8 cellular contexts compared by ENCODE assay signal in the genomic region with DNA sequence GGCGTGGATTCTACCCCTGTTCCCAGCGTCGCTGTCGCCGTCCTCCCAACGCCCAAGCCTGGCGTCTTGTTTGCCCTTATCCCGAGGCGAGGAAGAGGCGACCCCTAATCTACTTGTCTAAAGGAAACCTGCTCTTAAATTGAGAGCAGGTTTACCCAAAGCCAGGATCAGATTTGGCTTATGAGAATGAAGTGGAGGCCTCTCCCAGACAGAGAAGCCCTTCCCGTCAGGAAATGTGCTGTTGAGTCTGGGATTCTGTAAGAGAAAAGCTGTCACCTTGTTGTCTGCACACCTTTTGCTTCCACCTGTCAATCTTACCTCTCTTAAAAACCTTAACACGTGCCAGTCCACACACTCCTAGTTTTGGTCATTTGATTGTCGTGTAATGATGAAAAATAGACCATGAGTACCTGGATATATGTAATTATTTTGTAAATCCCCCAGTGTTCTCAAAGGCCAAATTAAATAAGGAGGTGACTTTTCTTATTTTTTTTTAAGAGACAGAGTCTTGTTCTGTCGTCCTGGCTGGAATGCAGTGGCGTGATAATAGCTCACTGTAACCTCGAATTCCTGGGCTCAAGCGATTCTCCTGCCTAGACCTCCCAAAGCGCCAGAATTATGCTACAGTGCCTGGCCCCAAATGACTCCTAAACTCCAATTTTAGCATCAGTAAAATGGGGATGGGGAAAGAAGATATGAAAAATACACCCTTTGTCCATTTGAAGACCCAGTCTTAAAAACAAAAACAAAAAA. TPM values are rescaled to one million over a fixed set of nuclear protein-coding genes. Genes with fewer than 3 reads are reported as not detected.
DNase-seq lines count a peak whose midpoint lies in the region; ATAC-seq and TF ChIP-seq lines count a peak whose summit lies in the region.

No MANE protein-coding gene starts in this region.

- H3K4me1 ChIP-seq in RWPE2 (ENCODE audit: insufficient read depth, poor library complexity, severe bottlenecking) (peaks cover 27% of the 10 kb centered on the region), sigmoid colon (peaks cover 0 to 44% (median 37%) of the 10 kb centered on the region in 4 donors)

- H3K27ac ChIP-seq in RWPE2 (ENCODE audit: poor library complexity, severe bottlenecking): peak overlapping the region; percentile 75
- peak overlapping the region; percentile 91 to 96 (median 94) for H3K27ac ChIP-seq in sigmoid colon

- no peak for TF ChIP-seq CTCF in RWPE2 (IDR thresholded peaks at IDR 0.05; ENCODE audit: poor library complexity, severe bottlenecking)
- TF ChIP-seq CTCF in fibroblast of mammary gland (conservative IDR thresholded peaks at IDR 0.05; ENCODE audit: control insufficient read depth, insufficient read depth, low read depth, low read length): no peak
- TF ChIP-seq CTCF in sigmoid colon (IDR thresholded peaks at IDR 0.05): no peak

- H3K36me3 ChIP-seq in RWPE2 (ENCODE audit: low read depth): peaks cover 37% of the 10 kb centered on the region
- H3K36me3 ChIP-seq in sigmoid colon: peaks cover 0 to 20% (median 4%) of the 10 kb centered on the region in 4 donors

- no peak for TF ChIP-seq POLR2A in sigmoid colon (IDR thresholded peaks at IDR 0.05)

- TF ChIP-seq EP300 in sigmoid colon (IDR thresholded peaks at IDR 0.05): no peak

- H3K4me3 ChIP-seq in RWPE2 (ENCODE audit: severe bottlenecking) (peak overlapping the region; percentile 85), fibroblast of mammary gland (ENCODE audit: control insufficient read depth, low read depth, low read length) (peak overlapping the region; percentile 78), sigmoid colon (peak overlapping the region; percentile 78 to 91 (median 80))

- ATAC-seq in GM21717 (IDR thresholded peaks at IDR 0.05; ENCODE audit: unreplicated experiment) (peak; percentile 3), RWPE2 (ENCODE audit: low read depth) (no peak), HG02852 (IDR thresholded peaks at IDR 0.05; ENCODE audit: unreplicated experiment) (no peak)

- H3K9me3 ChIP-seq in RWPE2 (ENCODE audit: severe bottlenecking) (no peaks in the 10 kb centered on the region), sigmoid colon (no peaks in the 10 kb centered on the region)

- H3K27me3 ChIP-seq in RWPE2 (ENCODE audit: insufficient read depth, poor library complexity, severe bottlenecking): no peaks in the 10 kb centered on the region
- H3K27me3 ChIP-seq in sigmoid colon: no peaks in the 10 kb centered on the region

- DNase-seq in RWPE2 (ENCODE audit: low spot score) (no peak), fibroblast of mammary gland (ENCODE audit: low read depth) (no peak), sigmoid colon (no peak), NCI-H774 (lab: John Stamatoyannopoulos, UW) (no peak), midbrain (lab: John Stamatoyannopoulos, UW) (no peak), HuH-7 (ENCODE audit: low spot score) (no peak)

- WGBS in sigmoid colon, 2 donors: 10 to 13% methylated on average over 18 of the region's 18 CpGs

- intact Hi-C loops in sigmoid colon (cut with DNase I): loop anchor here (1.0 to 10.0 kb wide), 4 partner anchors 73 to 971 kb away; a partner anchor contains a TSS

RNA-seq across cellular contexts. Expression of a gene that starts 0.6 kb away (rescaled TPM):
- total RNA-seq in sigmoid colon: 10 to 100 TPM; 50.2 to 61.0 (median 52.6) TPM
- 10 to 100 TPM; 22.9 to 27.0 (median 22.9) TPM for polyA plus RNA-seq in sigmoid colon

RNA-seq across cellular contexts. Expression of a gene that starts 1.1 kb away (rescaled TPM):
- 10 to 100 TPM; 17.7 to 28.5 (median 23.0) TPM for total RNA-seq in sigmoid colon
- 1 to 10 TPM; 4.2 to 9.7 (median 4.2) TPM for polyA plus RNA-seq in sigmoid colon

RNA-seq across cellular contexts. Expression of a gene that starts 56.9 kb away (rescaled TPM):
- 10 to 100 TPM in 1 of 4 donors, 1 to 10 TPM in 2, not detected in 1; 1.6 to 68.8 (median 1.9) TPM for total RNA-seq in sigmoid colon
- 100 to 1,000 TPM in 1 of 3 donors, 10 to 100 TPM in 1, 1 to 10 TPM in 1; 5.5 to 250 (median 11.4) TPM for polyA plus RNA-seq in sigmoid colon
